Comparison of ENCODE assay signal across 18 cellular contexts in the genomic region with DNA sequence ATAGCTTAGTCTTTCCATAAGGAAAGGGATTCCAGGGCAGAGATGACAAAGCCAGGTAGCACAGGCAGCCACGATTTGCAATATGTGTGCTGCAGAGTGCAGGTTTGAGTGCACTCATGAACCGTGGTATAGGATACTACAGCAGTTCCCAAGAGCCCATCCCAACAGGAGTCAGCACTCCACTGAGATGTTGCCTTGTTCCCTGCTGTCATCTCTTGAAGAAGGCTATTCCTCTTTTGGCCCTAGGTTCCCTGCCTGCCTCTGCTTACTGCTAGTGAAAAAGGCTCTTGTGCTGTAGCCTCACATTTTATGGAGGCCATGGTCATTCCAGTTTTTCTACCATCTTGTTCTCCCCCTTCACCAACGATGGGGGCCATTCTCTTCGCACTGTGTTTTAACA.
"Had no signal": no experiment of that assay in that cellular context is flagged by ENCODE, and none has a peak within 500 bp of the region (broad histone marks: within the 10 kb centered on the region; RNA-seq: fewer than 3 reads in every experiment).

No MANE protein-coding gene starts in this region.

- H3K4me3 Mint-ChIP-seq: activated CD4-positive, alpha-beta T cell treated with anti-CD3 and anti-CD28 coated beads, Interleukin-2, amount 10 ng/mL, durations not matched to agents 24 days and 14 days; activated naive CD8-positive, alpha-beta T cell treated with anti-CD3 and anti-CD28 coated beads for 36 hours; memory B cell; type B pancreatic cell had no signal

- H3K27ac ChIP-seq: cardiac muscle cell, epithelial cell of prostate, parathyroid adenoma, stomach had no signal

- H3K9me3 Mint-ChIP-seq: activated CD4-positive, alpha-beta T cell treated with anti-CD3 and anti-CD28 coated beads, Interleukin-2, amount 10 ng/mL, durations not matched to agents 24 days and 14 days; activated naive CD8-positive, alpha-beta T cell treated with anti-CD3 and anti-CD28 coated beads for 36 hours; memory B cell; type B pancreatic cell had no signal

- H3K36me3 ChIP-seq: cardiac muscle cell had no signal

- H2AFZ ChIP-seq: parathyroid adenoma had no signal

- H3K27me3 ChIP-seq: cardiac muscle cell, stomach had no signal

- H3K27me3 Mint-ChIP-seq: activated CD4-positive, alpha-beta T cell treated with anti-CD3 and anti-CD28 coated beads, Interleukin-2, amount 10 ng/mL, durations not matched to agents 24 days and 14 days; activated naive CD8-positive, alpha-beta T cell treated with anti-CD3 and anti-CD28 coated beads for 36 hours; memory B cell; type B pancreatic cell had no signal

- H3K4me3 ChIP-seq: cardiac muscle cell, smooth muscle cell, stomach had no signal

- H3K9ac ChIP-seq: parathyroid adenoma had no signal

- H3K4me2 ChIP-seq: smooth muscle cell had no signal

- H3K4me1 ChIP-seq: parathyroid adenoma had no signal

- H3K9me3 ChIP-seq: stomach had no signal

- DNase-seq: activated CD4-positive, alpha-beta T cell treated with anti-CD3 and anti-CD28 coated beads, Interleukin-2, amount 10 ng/mL, durations not matched to agents 24 days and 14 days; activated CD8-positive, alpha-beta memory T cell treated with anti-CD3 and anti-CD28 coated beads for 24 hours; activated CD8-positive, alpha-beta memory T cell treated with anti-CD3 and anti-CD28 coated beads, Interleukin-2, amount 50 U/mL, for 48 hours; activated gamma-delta T cell treated with Interleukin-2 at 50 U/mL for 16 hours; activated naive CD8-positive, alpha-beta T cell treated with anti-CD3 and anti-CD28 coated beads for 36 hours; amygdala; foreskin fibroblast; stimulated activated CD4-positive, alpha-beta T cell treated with anti-CD3 and anti-CD28 coated beads, Interleukin-4, amount 100 ng/mL, for 1 hour; stomach; T-helper 1 cell; T1000 had no signal

- H3K27ac Mint-ChIP-seq: activated CD4-positive, alpha-beta T cell treated with anti-CD3 and anti-CD28 coated beads, Interleukin-2, amount 10 ng/mL, durations not matched to agents 24 days and 14 days; type B pancreatic cell had no signal

- ATAC-seq: sciatic nerve had no signal
